23 cellular contexts compared by ENCODE assay signal in the genomic region with DNA sequence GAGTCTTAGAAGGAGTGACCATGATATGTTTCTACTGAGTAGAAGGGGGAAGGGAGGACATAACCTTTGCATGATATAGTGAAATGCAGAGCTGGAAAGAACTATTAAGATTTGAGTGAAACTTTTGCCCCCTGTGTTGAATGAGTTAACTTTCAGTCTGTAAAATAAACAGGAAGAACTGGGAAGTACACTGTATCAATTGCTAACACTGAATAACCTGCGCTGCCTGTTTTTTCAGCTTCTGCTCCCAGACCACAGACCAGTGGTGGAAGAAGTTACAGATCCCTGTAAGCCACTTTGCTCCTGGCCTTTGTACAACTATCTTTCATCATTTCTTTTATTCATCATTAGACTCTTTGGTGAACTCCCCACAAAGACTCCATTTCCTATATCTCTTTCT. TPM values are rescaled to one million over a fixed set of nuclear protein-coding genes. Genes with fewer than 3 reads are reported as not detected.
DNase-seq lines count a peak whose midpoint lies in the region; ATAC-seq and TF ChIP-seq lines count a peak whose summit lies in the region.
"Had no signal": no experiment of that assay in that cellular context is flagged by ENCODE, and none has a peak within 500 bp of the region (broad histone marks: within the 10 kb centered on the region; RNA-seq: fewer than 3 reads in every experiment).

No MANE protein-coding gene starts in this region.

- no peak overlapping the region for H3K18ac ChIP-seq in mesendoderm (ENCODE audit: low read length)

- POLR2A ChIA-PET in activated B cell treated with CpG ODN at 0.5 μM for 24 hours (lab: Charles Lee): no interaction called here

- H3K36me3 Mint-ChIP-seq in stimulated activated naive CD8-positive, alpha-beta T cell treated with anti-CD3 and anti-CD28 coated beads, Interleukin-15, Interleukin-2, amounts not matched to agents 100 ng/mL and 50 ng/mL, for 24 hours (ENCODE audit: low read depth): peaks cover 21% of the 10 kb centered on the region
- peaks cover 35% of the 10 kb centered on the region for H3K36me3 Mint-ChIP-seq in activated B cell treated with CpG ODN at 0.5 μM for 24 hours (ENCODE audit: low read depth)

- H3K4me3 Mint-ChIP-seq in stimulated activated naive CD8-positive, alpha-beta T cell treated with anti-CD3 and anti-CD28 coated beads, Interleukin-15, Interleukin-2, amounts not matched to agents 100 ng/mL and 50 ng/mL, for 24 hours: no peak overlapping the region
- no peak overlapping the region for H3K4me3 Mint-ChIP-seq in activated B cell treated with CpG ODN at 0.5 μM for 24 hours
- H3K4me3 Mint-ChIP-seq: activated T-cell treated with anti-CD3 and anti-CD28 coated beads, Interleukin-2, amount 50 U/mL, for 4 hours had no signal

- H2BK120ac ChIP-seq in mesendoderm (ENCODE audit: low read depth, low read length): no peak overlapping the region

- peaks cover 27% of the 10 kb centered on the region for H3K4me1 Mint-ChIP-seq in stimulated activated naive CD8-positive, alpha-beta T cell treated with anti-CD3 and anti-CD28 coated beads, Interleukin-15, Interleukin-2, amounts not matched to agents 100 ng/mL and 50 ng/mL, for 24 hours (ENCODE audit: low read depth)
- peaks cover 59% of the 10 kb centered on the region for H3K4me1 Mint-ChIP-seq in activated B cell treated with CpG ODN at 0.5 μM for 24 hours

- no CpG with 5 or more reads among the region's 1 CpG for WGBS in mesendoderm (ENCODE audit: extremely low coverage, insufficient coverage, low lambda C conversion rate)

- H3K79me1 ChIP-seq in mesendoderm (ENCODE audit: low read length): no peaks in the 10 kb centered on the region

- H4K8ac ChIP-seq in mesendoderm (ENCODE audit: low read depth, low read length): no peak overlapping the region

- DNase-seq in stimulated activated naive CD8-positive, alpha-beta T cell treated with anti-CD3 and anti-CD28 coated beads, Interleukin-15, Interleukin-2, amounts not matched to agents 100 U/mL and 50 U/mL, for 24 hours: no peak
- DNase-seq in activated B cell treated with CpG ODN at 0.5 μM for 24 hours (no peak), lung microvascular endothelial cell (ENCODE audit: low read depth in 2 of 2) (peak; percentile 22 to 41), GM13977 (ENCODE audit: low spot score) (no peak), mesendoderm (no peak)
- DNase-seq in stimulated activated naive CD4-positive, alpha-beta T cell treated with Interleukin-2 at 50 U/mL for 16 hours (lab: John Stamatoyannopoulos, UW): no peak
- DNase-seq: activated CD8-positive, alpha-beta memory T cell treated with anti-CD3 and anti-CD28 coated beads for 24 hours; activated naive CD4-positive, alpha-beta T cell; activated T-cell treated with anti-CD3 and anti-CD28 coated beads, Interleukin-2, amount 50 U/mL, for 4 hours; amniotic stem cell; caudate nucleus; HCEC 1CT; NCI-H1092 treated with DMSO at 0.1 percent for 48 hours; NCI-H2029; NCI-H2227 treated with DMSO at 0.1 percent for 48 hours; NCI-H748 treated with DMSO at 0.1 percent for 48 hours; SK-N-SH; uterus had no signal

- no peak overlapping the region for H2BK5ac ChIP-seq in mesendoderm (ENCODE audit: low read length)

- ATAC-seq in stimulated activated naive CD8-positive, alpha-beta T cell treated with anti-CD3 and anti-CD28 coated beads, Interleukin-15, Interleukin-2, amounts not matched to agents 100 U/mL and 50 U/mL, for 24 hours: no peak
- ATAC-seq in activated B cell treated with CpG ODN at 0.5 μM for 24 hours (ENCODE audit: low read depth) (no peak), GM18858 (IDR thresholded peaks at IDR 0.05; ENCODE audit: unreplicated experiment) (no peak)
- ATAC-seq: activated T-cell treated with anti-CD3 and anti-CD28 coated beads, Interleukin-2, amount 50 U/mL, for 4 hours had no signal

- no peaks in the 10 kb centered on the region for H3K27me3 Mint-ChIP-seq in stimulated activated naive CD8-positive, alpha-beta T cell treated with anti-CD3 and anti-CD28 coated beads, Interleukin-15, Interleukin-2, amounts not matched to agents 100 ng/mL and 50 ng/mL, for 24 hours
- no peaks in the 10 kb centered on the region for H3K27me3 Mint-ChIP-seq in activated B cell treated with CpG ODN at 0.5 μM for 24 hours

- no peak overlapping the region for H2BK15ac ChIP-seq in mesendoderm (replicated peaks; ENCODE audit: low read depth)

- in situ Hi-C loops in GM13977 (cut with MboI; ENCODE audit: low pct_unique_long_range_greater_than_20kb, low sequenced_read_pairs, unreplicated experiment): no loop called here

- H2AK5ac ChIP-seq in mesendoderm (ENCODE audit: low read length): no peak overlapping the region

- no peak overlapping the region for H3K9ac ChIP-seq in mesendoderm (ENCODE audit: low read length)
- H3K9ac ChIP-seq: BLaER1, SK-N-SH had no signal

- no peak overlapping the region for H3K27ac ChIP-seq in mesendoderm (ENCODE audit: low read depth, low read length)
- H3K27ac ChIP-seq: BLaER1, neutrophil, uterus had no signal

- no peak overlapping the region for H4K5ac ChIP-seq in mesendoderm (ENCODE audit: low read length)

- H3K79me2 ChIP-seq in mesendoderm (ENCODE audit: control insufficient read depth, insufficient read depth, low read length): peaks cover 8% of the 10 kb centered on the region

- no peaks in the 10 kb centered on the region for H3K36me3 ChIP-seq in mesendoderm (ENCODE audit: control insufficient read depth, insufficient read depth, low read length)
- H3K36me3 ChIP-seq: uterus had no signal

- H3K9me3 Mint-ChIP-seq in stimulated activated naive CD8-positive, alpha-beta T cell treated with anti-CD3 and anti-CD28 coated beads, Interleukin-15, Interleukin-2, amounts not matched to agents 100 ng/mL and 50 ng/mL, for 24 hours: no peaks in the 10 kb centered on the region
- no peaks in the 10 kb centered on the region for H3K9me3 Mint-ChIP-seq in activated B cell treated with CpG ODN at 0.5 μM for 24 hours
- H3K9me3 Mint-ChIP-seq: activated T-cell treated with anti-CD3 and anti-CD28 coated beads, Interleukin-2, amount 50 U/mL, for 4 hours had no signal

- intact Hi-C loops in activated B cell treated with CpG ODN at 0.5 μM for 24 hours (cut with micrococcal nuclease): no loop called here

- no peak overlapping the region for H3K56ac ChIP-seq in mesendoderm (ENCODE audit: low read length)

- H3K4me2 ChIP-seq in mesendoderm (ENCODE audit: low read length): no peak overlapping the region
- H3K4me2 ChIP-seq: BLaER1, SK-N-SH had no signal

- TF ChIP-seq CTCF in activated B cell treated with CpG ODN at 0.5 μM for 24 hours (IDR thresholded peaks at IDR 0.05): no peak
- no peak for TF ChIP-seq CTCF in GM13977 (IDR thresholded peaks at IDR 0.05; ENCODE audit: extremely low read depth, insufficient read depth, missing control alignments)

- H3K27ac Mint-ChIP-seq in stimulated activated naive CD8-positive, alpha-beta T cell treated with anti-CD3 and anti-CD28 coated beads, Interleukin-15, Interleukin-2, amounts not matched to agents 100 ng/mL and 50 ng/mL, for 24 hours: peak overlapping the region; percentile 32
- peak overlapping the region; percentile 62 for H3K27ac Mint-ChIP-seq in activated B cell treated with CpG ODN at 0.5 μM for 24 hours

- H3K23ac ChIP-seq in mesendoderm (ENCODE audit: low read length): no peak overlapping the region

- no peaks in the 10 kb centered on the region for H3K27me3 ChIP-seq in mesendoderm (ENCODE audit: insufficient read depth, low read length, poor library complexity)
- H3K27me3 ChIP-seq: BLaER1, neutrophil, uterus had no signal

- no peak overlapping the region for H3K4me3 ChIP-seq in mesendoderm (ENCODE audit: low read length)
- H3K4me3 ChIP-seq: BLaER1, lung, uterus had no signal

- CTCF ChIA-PET in activated B cell treated with CpG ODN at 0.5 μM for 24 hours (lab: Charles Lee): interaction anchor here (1.1 kb wide), 1 partner anchor 10 kb away, joined by 3 read pairs; no protein-coding TSS in a partner anchor

- no peaks in the 10 kb centered on the region for H3K4me1 ChIP-seq in mesendoderm (ENCODE audit: control insufficient read depth, low read depth, low read length)
- H3K4me1 ChIP-seq: uterus had no signal

- H3K4ac ChIP-seq in mesendoderm (ENCODE audit: low read depth, low read length): no peak overlapping the region

RNA-seq across cellular contexts. Expression of a gene that starts 3.6 kb away (rescaled TPM):
- 94.1 and 96.1 TPM in 2 replicates for total RNA-seq in activated B cell treated with CpG ODN at 0.5 μM for 24 hours
- 30.9 and 77.0 TPM in 2 replicates for total RNA-seq in lung microvascular endothelial cell
- polyA plus RNA-seq in mesendoderm (2013, experiment 1 of 2): 28.3 TPM
- polyA plus RNA-seq in mesendoderm (2013, experiment 2 of 2): 26.8 TPM

RNA-seq across cellular contexts. Expression of a gene that starts 37.7 kb away (rescaled TPM):
- 78.6 and 84.2 TPM in 2 replicates for total RNA-seq in activated B cell treated with CpG ODN at 0.5 μM for 24 hours
- total RNA-seq in lung microvascular endothelial cell: 34.0 and 51.8 TPM in 2 replicates
- 38.0 TPM for polyA plus RNA-seq in mesendoderm (2013, experiment 1 of 2)
- polyA plus RNA-seq in mesendoderm (2013, experiment 2 of 2): 38.1 TPM

RNA-seq across cellular contexts. Expression of a gene that starts 50.7 kb away (rescaled TPM):
- total RNA-seq in activated B cell treated with CpG ODN at 0.5 μM for 24 hours (196 and 217 TPM in 2 replicates), lung microvascular endothelial cell (5.2 and 6.7 TPM in 2 replicates)
- 10.8 TPM for polyA plus RNA-seq in mesendoderm (2013, experiment 1 of 2)
- 11.2 TPM for polyA plus RNA-seq in mesendoderm (2013, experiment 2 of 2)

Comparison
In these comparisons a context has a peak if more than half of its experiments do, and no peak if none do; other contexts are left out.
1. DNase-seq: peak in lung microvascular endothelial cell (2 of 2); none in stimulated activated naive CD8-positive, alpha-beta T cell treated with anti-CD3 and anti-CD28 coated beads, Interleukin-15, Interleukin-2, amounts not matched to agents 100 U/mL and 50 U/mL, for 24 hours (single experiment), activated B cell treated with CpG ODN at 0.5 μM for 24 hours (single experiment), GM13977 (single experiment), mesendoderm (single experiment) and stimulated activated naive CD4-positive, alpha-beta T cell treated with Interleukin-2 at 50 U/mL for 16 hours (single experiment).
2. RNA of a gene that starts 50.7 kb away (total RNA-seq): 196 to 217 TPM in activated B cell treated with CpG ODN at 0.5 μM for 24 hours; 5.2 to 6.7 TPM in lung microvascular endothelial cell; every median in the first group is over 10 times any median in the second.